11 cellular contexts compared by ENCODE assay signal in genomic region chr12:48107252-48107613, GRCh38. TPM values are rescaled to one million over a fixed set of nuclear protein-coding genes. Genes with fewer than 3 reads are reported as not detected.
DNase-seq lines count a peak whose midpoint lies in the region; ATAC-seq and TF ChIP-seq lines count a peak whose summit lies in the region.
"Had no signal": no experiment of that assay in that cellular context is flagged by ENCODE, and none has a peak within 500 bp of the region (broad histone marks: within the 10 kb centered on the region; RNA-seq: fewer than 3 reads in every experiment).

No MANE protein-coding gene starts in this region.

- in situ Hi-C loops in gastrocnemius medialis (cut with MboI; ENCODE audit: low sequenced_read_pairs in 4 of 4) = no loop called here

- H3K36me3 Mint-ChIP-seq in T-helper 1 cell treated with Interleukin-12 subunit alpha and Interleukin-12 subunit beta and Interleukin-4 antibody, amounts not matched to agents 30 μg/mL and 1 μg/mL, for 36 hours (ENCODE audit: low read depth) = peaks cover 6% of the 10 kb centered on the region
- no peaks in the 10 kb centered on the region for H3K36me3 Mint-ChIP-seq in brain

- peak overlapping the region; percentile 91 for H2AFZ ChIP-seq in MM.1S (ENCODE audit: low read length)

- intact Hi-C loops in gastrocnemius medialis (cut with DNase I; ENCODE audit: low total_unique reads) = loop anchor here (5.0 to 10.0 kb wide), 2 partner anchors 248 to 400 kb away; partner anchors contain the start of genes RPAP3 and ZNF641

- peak overlapping the region; percentile 99; the same call in 1 of the 2 replicates for H3K27ac ChIP-seq in MM.1S (ENCODE audit: low read length)
- H3K27ac ChIP-seq in gastrocnemius medialis = peak overlapping the region; percentile 87 to 96 (median 90)

- H3K4me1 Mint-ChIP-seq in T-helper 1 cell treated with Interleukin-12 subunit alpha and Interleukin-12 subunit beta and Interleukin-4 antibody, amounts not matched to agents 30 μg/mL and 1 μg/mL, for 36 hours (ENCODE audit: low read depth) = peaks cover 30% of the 10 kb centered on the region
- peaks cover 38% of the 10 kb centered on the region for H3K4me1 Mint-ChIP-seq in brain

- DNase-seq in T-helper 1 cell = no peak
- no peak for DNase-seq in MM.1S
- no peak for DNase-seq in gastrocnemius medialis
- no peak for DNase-seq in HK-2 (ENCODE audit: unreplicated experiment)
- no peak for DNase-seq in UCSD-AML1 (lab: John Stamatoyannopoulos, UW; ENCODE audit: unreplicated experiment)
- DNase-seq: EL, NCI-H345 had no signal

- H3K4me3 ChIP-seq in MM.1S (ENCODE audit: low read length) (peak overlapping the region; percentile 87), gastrocnemius medialis (no peak overlapping the region)

- H3K36me3 ChIP-seq in MM.1S (replicated peaks; ENCODE audit: insufficient read depth, low read length) (no peaks in the 10 kb centered on the region), gastrocnemius medialis (no peaks in the 10 kb centered on the region)

- H3K79me2 ChIP-seq in MM.1S (ENCODE audit: low read length) = peaks cover 36% of the 10 kb centered on the region

- H3K9me3 ChIP-seq in MM.1S (replicated peaks; ENCODE audit: insufficient read depth, low read length) (no peaks in the 10 kb centered on the region), gastrocnemius medialis (no peaks in the 10 kb centered on the region)

- no peaks in the 10 kb centered on the region for H4K20me1 ChIP-seq in MM.1S (ENCODE audit: insufficient read depth, low read length)

- TF ChIP-seq POLR2A in gastrocnemius medialis (IDR thresholded peaks at IDR 0.05) = no peak

- H3K4me3 Mint-ChIP-seq in T-helper 1 cell treated with Interleukin-12 subunit alpha and Interleukin-12 subunit beta and Interleukin-4 antibody, amounts not matched to agents 30 μg/mL and 1 μg/mL, for 36 hours = no peak overlapping the region
- H3K4me3 Mint-ChIP-seq in brain = peak overlapping the region; percentile 92 to 99 (median 96)

- peaks cover 11% of the 10 kb centered on the region for H3F3A ChIP-seq in MM.1S (ENCODE audit: insufficient read depth, low read length)

- H3K9me2 ChIP-seq in MM.1S (replicated peaks; ENCODE audit: insufficient read depth, low read length) = no peaks in the 10 kb centered on the region

- H3K4me1 ChIP-seq in MM.1S (ENCODE audit: low read length) = peaks cover 18% of the 10 kb centered on the region
- peaks cover 20 to 27% of the 10 kb centered on the region in 2 donors for H3K4me1 ChIP-seq in gastrocnemius medialis

- H3K27me3 ChIP-seq in MM.1S (replicated peaks; ENCODE audit: insufficient read depth, low read length) (no peaks in the 10 kb centered on the region), gastrocnemius medialis (no peaks in the 10 kb centered on the region)

- H3K27me3 Mint-ChIP-seq in T-helper 1 cell treated with Interleukin-12 subunit alpha and Interleukin-12 subunit beta and Interleukin-4 antibody, amounts not matched to agents 30 μg/mL and 1 μg/mL, for 36 hours (ENCODE audit: low read depth) = peaks cover 9% of the 10 kb centered on the region
- H3K27me3 Mint-ChIP-seq in brain = peaks cover 19% of the 10 kb centered on the region

- peak overlapping the region; percentile 80; the same call in 1 of the 2 replicates for H3K4me2 ChIP-seq in MM.1S (ENCODE audit: low read depth, low read length)

- H3K9me3 Mint-ChIP-seq in T-helper 1 cell treated with Interleukin-12 subunit alpha and Interleukin-12 subunit beta and Interleukin-4 antibody, amounts not matched to agents 30 μg/mL and 1 μg/mL, for 36 hours = no peaks in the 10 kb centered on the region
- H3K9me3 Mint-ChIP-seq in brain = no peaks in the 10 kb centered on the region

- peak overlapping the region; percentile 94 for H3K27ac Mint-ChIP-seq in T-helper 1 cell treated with Interleukin-12 subunit alpha and Interleukin-12 subunit beta and Interleukin-4 antibody, amounts not matched to agents 30 μg/mL and 1 μg/mL, for 36 hours
- peak overlapping the region in 4 of 5 experiments; percentile 93 to 100 (median 99) for H3K27ac Mint-ChIP-seq in brain

- no peak for ATAC-seq in gastrocnemius medialis
- ATAC-seq in activated CD4-positive, CD25-positive, alpha-beta regulatory T cell treated with anti-CD3 and anti-CD28 coated beads, Interleukin-2, amount 50 U/mL, for 24 hours = no peak
- ATAC-seq: Right ventricle myocardium inferior had no signal

- TF ChIP-seq CTCF in MM.1S (IDR thresholded peaks at IDR 0.05; ENCODE audit: low read length) (no peak), brain (conservative IDR thresholded peaks at IDR 0.05) (no peak), gastrocnemius medialis (IDR thresholded peaks at IDR 0.05 in 4 of 5, conservative IDR thresholded peaks at IDR 0.05 in 1 of 5) (no peak)

- no peak overlapping the region for H3K9ac ChIP-seq in MM.1S (ENCODE audit: low read length)

RNA-seq across cellular contexts. Expression of gene SENP1, which starts 1.4 kb away (rescaled TPM):
- polyA plus RNA-seq in brain (ENCODE audit: insufficient read depth, low read depth, low replicate concordance) = 9.5 TPM
- 10 to 100 TPM in 3 of 4 donors, 1 to 10 TPM in 1; 8.7 to 19.1 (median 13.1) TPM for total RNA-seq in gastrocnemius medialis

RNA-seq across cellular contexts. Expression of gene PFKM, which starts 11.9 kb away (rescaled TPM):
- polyA plus RNA-seq in brain (ENCODE audit: insufficient read depth, low read depth, low replicate concordance) = 51.4 TPM
- 1,000 to 10,000 TPM in 1 of 4 donors, 100 to 1,000 TPM in 3; 341 to 1,022 (median 763) TPM for total RNA-seq in gastrocnemius medialis

RNA-seq across cellular contexts. Expression of gene ASB8, which starts 50.1 kb away (rescaled TPM):
- 26.6 TPM for polyA plus RNA-seq in brain (ENCODE audit: insufficient read depth, low read depth, low replicate concordance)
- 100 to 1,000 TPM; 134 to 359 (median 210) TPM for total RNA-seq in gastrocnemius medialis
